In genomic region chr11:21278840-21279239, GRCh38 we compare ENCODE assay signal across 29 cellular contexts.
"Had no signal": no experiment of that assay in that cellular context is flagged by ENCODE, and none has a peak within 500 bp of the region (broad histone marks: within the 10 kb centered on the region; RNA-seq: fewer than 3 reads in every experiment).

No MANE protein-coding gene starts in this region.

- H3K36me3 ChIP-seq: colonic mucosa, esophagus muscularis mucosa, esophagus squamous epithelium, gastrocnemius medialis, gastroesophageal sphincter, heart left ventricle, heart right ventricle had no signal

- H3K27ac Mint-ChIP-seq: dendritic cell treated with granulocyte-macrophage colony-stimulating factor and Interleukin-4, amounts not matched to agents 40 ng/mL and 50 ng/mL, for 4 days; effector memory CD8-positive, alpha-beta T cell; endodermal cell had no signal

- DNase-seq: colonic mucosa; cortex of kidney; dermis blood vessel endothelial cell; dorsolateral prefrontal cortex; effector CD4-positive, alpha-beta T cell; effector CD8-positive, alpha-beta T cell; effector memory CD4-positive, alpha-beta T cell; effector memory CD8-positive, alpha-beta T cell; endodermal cell; erythroblast; esophagus squamous epithelium; foreskin fibroblast; foreskin keratinocyte; foreskin melanocyte; gastrocnemius medialis; glutamatergic neuron; head of caudate nucleus; heart left ventricle; heart right ventricle had no signal

- H3K9me3 ChIP-seq: colonic mucosa, esophagus muscularis mucosa, esophagus squamous epithelium, gastrocnemius medialis had no signal

- ATAC-seq: effector memory CD8-positive, alpha-beta T cell; esophagus mucosa; foreskin keratinocyte; gastrocnemius medialis; gastroesophageal sphincter; heart left ventricle; heart right ventricle had no signal

- H3K4me3 Mint-ChIP-seq: dendritic cell treated with granulocyte-macrophage colony-stimulating factor and Interleukin-4, amounts not matched to agents 40 ng/mL and 50 ng/mL, for 4 days; effector memory CD8-positive, alpha-beta T cell; endodermal cell had no signal

- H3K4me1 Mint-ChIP-seq: endodermal cell had no signal

- FAIRE-seq: colon, endometrium, endothelial cell of umbilical vein, frontal cortex had no signal

- H3K27me3 Mint-ChIP-seq: dendritic cell treated with granulocyte-macrophage colony-stimulating factor and Interleukin-4, amounts not matched to agents 40 ng/mL and 50 ng/mL, for 4 days; effector memory CD8-positive, alpha-beta T cell had no signal

- H3K4me1 ChIP-seq: colonic mucosa, esophagus muscularis mucosa, esophagus squamous epithelium, foreskin keratinocyte, gastrocnemius medialis, gastroesophageal sphincter, heart left ventricle, heart right ventricle had no signal

- H3K4me3 ChIP-seq: colonic mucosa, coronary artery, dorsolateral prefrontal cortex, esophagus muscularis mucosa, esophagus squamous epithelium, gastrocnemius medialis, gastroesophageal sphincter, heart left ventricle, heart right ventricle had no signal

- H3K27ac ChIP-seq: colonic mucosa, coronary artery, dorsolateral prefrontal cortex, epithelial cell of prostate, esophagus muscularis mucosa, esophagus squamous epithelium, foreskin keratinocyte, gastrocnemius medialis, gastroesophageal sphincter, heart left ventricle, heart right ventricle had no signal

- H3K27me3 ChIP-seq: colonic mucosa, dorsolateral prefrontal cortex, esophagus muscularis mucosa, esophagus squamous epithelium, foreskin keratinocyte, gastrocnemius medialis, gastroesophageal sphincter, heart left ventricle, heart right ventricle had no signal
